10 cellular contexts compared by ENCODE assay signal in genomic region chr5:127586371-127586770, GRCh38.
DNase-seq lines count a peak whose midpoint lies in the region; ATAC-seq and TF ChIP-seq lines count a peak whose summit lies in the region.
"Had no signal": no experiment of that assay in that cellular context is flagged by ENCODE, and none has a peak within 500 bp of the region (broad histone marks: within the 10 kb centered on the region; RNA-seq: fewer than 3 reads in every experiment).

No MANE protein-coding gene starts in this region.

- no peak overlapping the region for H3K4me3 ChIP-seq in ascending aorta

- intact Hi-C loops in ascending aorta (cut with DNase I), result no loop called here

- no peak overlapping the region for H3K4me3 Mint-ChIP-seq in nephron

- H3K36me3 ChIP-seq in ascending aorta, result no peaks in the 10 kb centered on the region

- H3K27ac Mint-ChIP-seq in nephron, result peak overlapping the region in 2 of 3 experiments; percentile 1 to 62

- H3K27me3 Mint-ChIP-seq in nephron (ENCODE audit: low read depth), result no peaks in the 10 kb centered on the region

- H3K9me3 ChIP-seq in ascending aorta, result no peaks in the 10 kb centered on the region

- DNase-seq in NCI-H1105 (lab: John Stamatoyannopoulos, UW), result no peak
- DNase-seq in stimulated activated naive CD4-positive, alpha-beta T cell (lab: John Stamatoyannopoulos, UW), result no peak
- no peak for DNase-seq in ascending aorta (ENCODE audit: low spot score in 2 of 2)
- no peak for DNase-seq in RKO (ENCODE audit: low spot score)
- DNase-seq: activated CD4-positive, alpha-beta T cell treated with anti-CD3 and anti-CD28 coated beads for 48 hours; Kasumi-1 had no signal

- H3K4me1 Mint-ChIP-seq in nephron, result no peaks in the 10 kb centered on the region

- TF ChIP-seq CTCF in nephron (IDR thresholded peaks at IDR 0.05; ENCODE audit: unreplicated experiment in 3 of 3) (no peak), ascending aorta (IDR thresholded peaks at IDR 0.05) (no peak)

- peaks cover 9% of the 10 kb centered on the region for H3K9me3 Mint-ChIP-seq in nephron

- peak; percentile 48 for ATAC-seq in GM18868 (IDR thresholded peaks at IDR 0.05; ENCODE audit: unreplicated experiment)
- peak; percentile 68 for ATAC-seq in GM21576 (IDR thresholded peaks at IDR 0.05; ENCODE audit: unreplicated experiment)
- ATAC-seq in HG03342 (IDR thresholded peaks at IDR 0.05; ENCODE audit: unreplicated experiment), result peak; percentile 77

- no peaks in the 10 kb centered on the region for H3K4me1 ChIP-seq in ascending aorta

- no peak overlapping the region for H3K27ac ChIP-seq in ascending aorta

- no peaks in the 10 kb centered on the region for H3K36me3 Mint-ChIP-seq in nephron (ENCODE audit: low read depth)

- no peaks in the 10 kb centered on the region for H3K27me3 ChIP-seq in ascending aorta
